In the genomic region with DNA sequence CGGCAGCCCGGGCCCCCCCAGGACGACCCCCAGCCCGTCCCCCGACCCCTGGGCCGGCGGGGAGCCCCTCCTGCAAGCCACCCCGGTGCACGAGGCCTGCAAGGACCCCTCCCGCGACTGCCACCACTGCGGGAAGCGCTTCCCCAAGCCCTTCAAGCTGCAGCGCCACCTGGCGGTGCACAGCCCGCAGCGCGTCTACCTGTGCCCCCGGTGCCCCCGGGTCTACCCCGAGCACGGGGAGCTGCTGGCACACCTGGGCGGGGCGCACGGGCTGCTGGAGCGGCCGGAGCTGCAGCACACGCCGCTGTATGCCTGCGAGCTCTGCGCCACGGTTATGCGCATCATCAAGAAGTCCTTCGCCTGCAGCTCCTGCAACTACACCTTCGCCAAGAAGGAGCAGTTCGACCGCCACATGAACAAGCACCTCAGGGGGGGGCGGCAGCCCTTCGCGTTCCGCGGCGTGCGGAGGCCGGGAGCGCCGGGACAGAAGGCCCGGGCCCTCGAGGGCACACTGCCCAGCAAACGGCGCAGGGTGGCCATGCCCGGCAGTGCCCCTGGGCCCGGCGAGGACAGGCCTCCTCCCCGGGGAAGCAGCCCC, we compare ENCODE assay signal across 8 cellular contexts. TPM values are rescaled to one million over a fixed set of nuclear protein-coding genes. Genes with fewer than 3 reads are reported as not detected.
A peak's percentile ranks its signal among the peaks of the same experiment; 100 is the strongest.
DNase-seq lines count a peak whose midpoint lies in the region; ATAC-seq and TF ChIP-seq lines count a peak whose summit lies in the region.

No MANE protein-coding gene starts in this region.

- H3K27ac ChIP-seq in CD8-positive, alpha-beta memory T cell (ENCODE audit: low read depth, low read length): no peak overlapping the region
- H3K27ac ChIP-seq in breast epithelium (no peak overlapping the region), liver (ENCODE audit: low read depth in 1 of 2, low read length in 2 of 2) (no peak overlapping the region)

- H3K36me3 Mint-ChIP-seq in CD8-positive, alpha-beta memory T cell: no peaks in the 10 kb centered on the region
- no peaks in the 10 kb centered on the region for H3K36me3 Mint-ChIP-seq in WTC11
- H3K36me3 Mint-ChIP-seq in stimulated activated naive B cell treated with anti-CD40 and anti-IgM and Interleukin-4, amounts not matched to agents 10 μg/mL and 1 μg/mL and 100 μg/mL, for 72 hours: no peaks in the 10 kb centered on the region

- DNase-seq in CD8-positive, alpha-beta memory T cell: peak; percentile 55 to 72 (median 61)
- DNase-seq in KBM-7 (peak; percentile 52), WTC11 (ENCODE audit: low spot score) (peak; percentile 93), breast epithelium (ENCODE audit: low spot score in 2 of 2) (no peak), pons (ENCODE audit: low spot score) (no peak), MG63 (no peak)
- DNase-seq in stimulated activated naive B cell treated with anti-CD40 and anti-IgM and Interleukin-4, amounts not matched to agents 10 μg/mL and 1 μg/mL and 100 μg/mL, for 72 hours: peak; percentile 53

- H3K4me1 ChIP-seq in CD8-positive, alpha-beta memory T cell (ENCODE audit: insufficient read depth, low read length): no peaks in the 10 kb centered on the region
- H3K4me1 ChIP-seq in breast epithelium (no peaks in the 10 kb centered on the region), liver (ENCODE audit: control insufficient read depth in 4 of 4, insufficient read depth in 4 of 4, low read length in 3 of 4) (no peaks in the 10 kb centered on the region)

- no peaks in the 10 kb centered on the region for H3K9me3 Mint-ChIP-seq in CD8-positive, alpha-beta memory T cell
- no peaks in the 10 kb centered on the region for H3K9me3 Mint-ChIP-seq in WTC11
- H3K9me3 Mint-ChIP-seq in stimulated activated naive B cell treated with anti-CD40 and anti-IgM and Interleukin-4, amounts not matched to agents 10 μg/mL and 1 μg/mL and 100 μg/mL, for 72 hours: no peaks in the 10 kb centered on the region

- WGBS in liver: 35% methylated on average over 55 of the region's 55 CpGs

- peak; percentile 63 to 78 for TF ChIP-seq RAD21 in liver (IDR thresholded peaks at IDR 0.05)

- CTCF ChIA-PET in CD8-positive, alpha-beta memory T cell (lab: Charles Lee): interaction anchor here (0.7 to 2.3 kb wide), 12 partner anchors 9 to 657 kb away, joined by 3 to 7 read pairs (median 4); partner anchors contain the start of gene ZFPM1
- CTCF ChIA-PET in WTC11 (lab: Charles Lee): interaction anchor here (0.5 to 2.5 kb wide), 72 partner anchors 8 to 595 kb away, joined by 3 to 30 read pairs (median 4); partner anchors contain the start of genes PIEZO1, ZC3H18, ZFPM1 and ZNF469

- no peaks in the 10 kb centered on the region for H3K9me3 ChIP-seq in CD8-positive, alpha-beta memory T cell (ENCODE audit: low read length)
- no peaks in the 10 kb centered on the region for H3K9me3 ChIP-seq in breast epithelium
- H3K9me3 ChIP-seq in liver (ENCODE audit: control insufficient read depth in 4 of 4, low read length in 3 of 4): no peaks in the 10 kb centered on the region
- no peaks in the 10 kb centered on the region for H3K9me3 ChIP-seq in MG63

- no peak overlapping the region for H3K4me3 ChIP-seq in CD8-positive, alpha-beta memory T cell (ENCODE audit: low read length)
- H3K4me3 ChIP-seq in breast epithelium: peak overlapping the region in 2 of 3 donors; percentile 10 to 29
- H3K4me3 ChIP-seq in liver (ENCODE audit: low read depth in 1 of 3, low read length in 3 of 3): no peak overlapping the region
- no peak overlapping the region for H3K4me3 ChIP-seq in MG63

- no peak overlapping the region for H3K27ac Mint-ChIP-seq in CD8-positive, alpha-beta memory T cell
- no peak overlapping the region for H3K27ac Mint-ChIP-seq in WTC11
- H3K27ac Mint-ChIP-seq in stimulated activated naive B cell treated with anti-CD40 and anti-IgM and Interleukin-4, amounts not matched to agents 10 μg/mL and 1 μg/mL and 100 μg/mL, for 72 hours: no peak overlapping the region

- POLR2A ChIA-PET in CD8-positive, alpha-beta memory T cell (lab: Charles Lee): no interaction called here
- POLR2A ChIA-PET in WTC11 (lab: Charles Lee): no interaction called here

- H3K36me3 ChIP-seq in CD8-positive, alpha-beta memory T cell (ENCODE audit: insufficient read depth, low read length): no peaks in the 10 kb centered on the region
- H3K36me3 ChIP-seq in breast epithelium (no peaks in the 10 kb centered on the region), liver (ENCODE audit: control insufficient read depth in 4 of 4, insufficient read depth in 3 of 4, low read depth in 1 of 4, low read length in 3 of 4) (no peaks in the 10 kb centered on the region), MG63 (no peaks in the 10 kb centered on the region)

- H3K9ac ChIP-seq in liver (ENCODE audit: low read depth in 1 of 2, low read length in 2 of 2): no peak overlapping the region

- H3K4me1 Mint-ChIP-seq in CD8-positive, alpha-beta memory T cell: no peaks in the 10 kb centered on the region
- no peaks in the 10 kb centered on the region for H3K4me1 Mint-ChIP-seq in WTC11
- H3K4me1 Mint-ChIP-seq in stimulated activated naive B cell treated with anti-CD40 and anti-IgM and Interleukin-4, amounts not matched to agents 10 μg/mL and 1 μg/mL and 100 μg/mL, for 72 hours: peaks cover under 1 to 1% of the 10 kb centered on the region in 2 donors

- intact Hi-C loops in breast epithelium (cut with DNase I; ENCODE audit: low total_unique reads): no loop called here

- no peaks in the 10 kb centered on the region for H3K27me3 ChIP-seq in CD8-positive, alpha-beta memory T cell (ENCODE audit: insufficient read depth, low read length, poor library complexity, severe bottlenecking)
- no peaks in the 10 kb centered on the region for H3K27me3 ChIP-seq in breast epithelium
- H3K27me3 ChIP-seq in liver (ENCODE audit: control insufficient read depth in 4 of 4, insufficient read depth in 4 of 4, low read length in 3 of 4): no peaks in the 10 kb centered on the region
- H3K27me3 ChIP-seq in MG63: no peaks in the 10 kb centered on the region

- ATAC-seq in WTC11: peak; percentile 84
- ATAC-seq in stimulated activated naive B cell treated with anti-CD40 and anti-IgM and Interleukin-4, amounts not matched to agents 10 μg/mL and 1 μg/mL and 100 μg/mL, for 72 hours (replicated peaks): peak; percentile 80

- no peak for TF ChIP-seq POLR2A in breast epithelium (IDR thresholded peaks at IDR 0.05)

- TF ChIP-seq CTCF in WTC11 (IDR thresholded peaks at IDR 0.05) (peak; percentile 93), breast epithelium (IDR thresholded peaks at IDR 0.05) (peak; percentile 81 to 91 (median 83)), liver (IDR thresholded peaks at IDR 0.05; ENCODE audit: low read depth, low read length, missing input control) (peak; percentile 66)

- no peak overlapping the region for H3K4me3 Mint-ChIP-seq in CD8-positive, alpha-beta memory T cell
- H3K4me3 Mint-ChIP-seq in WTC11: no peak overlapping the region
- no peak overlapping the region for H3K4me3 Mint-ChIP-seq in stimulated activated naive B cell treated with anti-CD40 and anti-IgM and Interleukin-4, amounts not matched to agents 10 μg/mL and 1 μg/mL and 100 μg/mL, for 72 hours

- peaks cover 0 to 1% of the 10 kb centered on the region in 2 donors for H3K27me3 Mint-ChIP-seq in CD8-positive, alpha-beta memory T cell
- H3K27me3 Mint-ChIP-seq in WTC11 (ENCODE audit: low read depth): no peaks in the 10 kb centered on the region
- H3K27me3 Mint-ChIP-seq in stimulated activated naive B cell treated with anti-CD40 and anti-IgM and Interleukin-4, amounts not matched to agents 10 μg/mL and 1 μg/mL and 100 μg/mL, for 72 hours: no peaks in the 10 kb centered on the region

- in situ Hi-C loops in KBM-7 (cut with MboI; ENCODE audit: low pct_unique_long_range_greater_than_20kb, low sequenced_read_pairs): no loop called here

TF ChIP-seq in WTC11, 78 proteins besides CTCF, POLR2A, EP300 and RAD21 (continues in another document):
- TF ChIP-seq USF2 (CRISPR knock-in tag; IDR thresholded peaks at IDR 0.05): 0 out of 2 replicates have a peak, but pooled peaks have one; percentile 19

TF ChIP-seq in liver, 16 proteins besides CTCF, POLR2A, EP300 and RAD21:
- TF ChIP-seq NR2F2 (IDR thresholded peaks at IDR 0.05) (no peak), HNF4A (conservative IDR thresholded peaks at IDR 0.05) (no peak), GABPA (IDR thresholded peaks at IDR 0.05 in 1 of 2, conservative IDR thresholded peaks at IDR 0.05 in 1 of 2) (no peak)
- TF ChIP-seq, protein P1, sequence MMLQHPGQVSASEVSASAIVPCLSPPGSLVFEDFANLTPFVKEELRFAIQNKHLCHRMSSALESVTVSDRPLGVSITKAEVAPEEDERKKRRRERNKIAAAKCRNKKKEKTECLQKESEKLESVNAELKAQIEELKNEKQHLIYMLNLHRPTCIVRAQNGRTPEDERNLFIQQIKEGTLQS (IDR thresholded peaks at IDR 0.05): no peak

RNA-seq across cellular contexts. Expression of gene ZFPM1, which starts 15.6 kb away (rescaled TPM):
- 10 to 100 TPM; 15.5 to 16.7 TPM for total RNA-seq in CD8-positive, alpha-beta memory T cell
- 0.71 TPM for polyA plus RNA-seq in CD8-positive, alpha-beta memory T cell
- total RNA-seq in WTC11 (2021) (8.1 to 9.3 TPM (median 8.5 TPM) in 3 replicates), breast epithelium (1 to 10 TPM in 2 of 3 donors, under 1 TPM in 1; 0.32 to 2.9 (median 2.3) TPM), liver (10 to 100 TPM in 1 of 2 donors, 1 to 10 TPM in 1; 5.9 to 12.8 TPM)
- polyA plus RNA-seq in liver: 1 to 10 TPM in 1 of 2 donors, under 1 TPM in 1; 0.19 to 4.6 TPM
- total RNA-seq in MG63 (2014; rRNA removed; shearing (Covaris generic); ENCODE audit: low replicate concordance): 0.33 TPM in 1 of 2 replicates, not detected in the other

RNA-seq across cellular contexts. Expression of gene ZNF469, which starts 54.7 kb away (rescaled TPM):
- total RNA-seq in CD8-positive, alpha-beta memory T cell: 1 to 10 TPM; 1.5 to 1.7 TPM
- polyA plus RNA-seq in CD8-positive, alpha-beta memory T cell: 0.23 TPM
- total RNA-seq in WTC11 (2021): 1.8 to 3.2 TPM (median 2.4 TPM) in 3 replicates
- 1 to 10 TPM in 1 of 3 donors, under 1 TPM in 2; 0.80 to 1.5 (median 0.98) TPM for total RNA-seq in breast epithelium
- under 1 TPM; 0.42 to 0.50 TPM for total RNA-seq in liver
- polyA plus RNA-seq in liver: under 1 TPM; 0.04 to 0.30 TPM
- 0.67 and 0.82 TPM in 2 replicates for total RNA-seq in MG63 (2014; rRNA removed; shearing (Covaris generic); ENCODE audit: low replicate concordance)

Comparison
In these comparisons a context has a peak if more than half of its experiments do, and no peak if none do; other contexts are left out.
1. DNase-seq: peak in CD8-positive, alpha-beta memory T cell (5 of 5), KBM-7 (single experiment), WTC11 (single experiment) and stimulated activated naive B cell treated with anti-CD40 and anti-IgM and Interleukin-4, amounts not matched to agents 10 μg/mL and 1 μg/mL and 100 μg/mL, for 72 hours (single experiment); none in breast epithelium (0 of 2), pons (single experiment) and MG63 (single experiment).
2. H3K4me3 ChIP-seq: peak in breast epithelium (2 of 3); none in CD8-positive, alpha-beta memory T cell (single experiment), liver (0 of 3) and MG63 (single experiment).
3. Peak in every context shown above with its lines, with median percentiles within 50 percentile points of each other: CTCF ChIP-seq.